ENCODE assay signal across 8 cellular contexts in the genomic region with DNA sequence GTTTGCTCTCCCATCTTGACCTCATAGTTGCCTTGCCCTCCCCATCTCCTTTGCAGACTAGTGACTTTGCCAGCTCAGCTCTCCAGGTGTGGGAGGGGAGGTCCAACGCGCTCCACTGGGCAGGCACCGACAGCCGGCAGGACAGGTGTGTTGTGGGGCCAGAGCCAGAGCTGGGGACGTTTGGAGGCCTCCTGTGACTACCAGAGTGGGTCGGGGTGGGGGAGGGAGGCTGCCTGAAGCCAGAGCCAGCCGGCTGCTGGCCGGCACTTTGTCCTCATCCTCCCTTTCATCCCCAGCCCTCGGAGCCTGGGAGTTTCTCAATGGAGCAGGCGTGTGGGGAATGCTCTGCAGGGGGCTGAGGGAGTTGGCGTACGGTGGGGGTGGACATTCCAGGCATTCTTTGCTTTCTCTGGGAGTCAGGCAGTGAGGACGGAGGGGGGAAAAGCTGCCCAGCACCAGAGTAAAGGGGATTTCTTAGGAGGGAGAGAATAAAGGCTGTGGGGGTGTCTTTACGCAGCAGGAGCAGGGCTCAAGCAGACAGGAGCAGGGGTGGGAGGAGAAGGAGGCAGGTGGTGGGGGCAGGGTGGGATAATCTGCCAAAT. TPM values are rescaled to one million over a fixed set of nuclear protein-coding genes. Genes with fewer than 3 reads are reported as not detected.
DNase-seq lines count a peak whose midpoint lies in the region; ATAC-seq and TF ChIP-seq lines count a peak whose summit lies in the region.

No MANE protein-coding gene starts in this region.

- CTCF ChIA-PET in activated B cell treated with CpG ODN at 0.5 μM for 24 hours (lab: Charles Lee) = interaction anchor here (0.7 to 4.4 kb wide), 4 partner anchors 17 to 53 kb away, joined by 3 to 19 read pairs (median 11); no protein-coding TSS in a partner anchor

- H3K36me3 Mint-ChIP-seq in activated B cell treated with CpG ODN at 0.5 μM for 24 hours (ENCODE audit: low read depth) = peaks cover 44% of the 10 kb centered on the region

- H3K4me1 Mint-ChIP-seq in activated B cell treated with CpG ODN at 0.5 μM for 24 hours = peaks cover 68% of the 10 kb centered on the region

- peak overlapping the region; percentile 78 for H3K27ac Mint-ChIP-seq in activated B cell treated with CpG ODN at 0.5 μM for 24 hours

- ATAC-seq in activated B cell treated with CpG ODN at 0.5 μM for 24 hours (ENCODE audit: low read depth) = peak; percentile 59
- no peak for ATAC-seq in HG03378 (IDR thresholded peaks at IDR 0.05; ENCODE audit: unreplicated experiment)
- ATAC-seq in HG02610 (IDR thresholded peaks at IDR 0.05; ENCODE audit: unreplicated experiment) = no peak

- peaks cover 48 to 69% of the 10 kb centered on the region in 2 donors for H3K4me1 ChIP-seq in thyroid gland

- peaks cover 30 to 31% of the 10 kb centered on the region in 2 donors for H3K36me3 ChIP-seq in thyroid gland

- no peak for TF ChIP-seq CTCF in activated B cell treated with CpG ODN at 0.5 μM for 24 hours (IDR thresholded peaks at IDR 0.05)
- no peak for TF ChIP-seq CTCF in thyroid gland (IDR thresholded peaks at IDR 0.05)

- no peaks in the 10 kb centered on the region for H3K9me3 ChIP-seq in thyroid gland

- peak in 1 of 2 donors; percentile 47 for TF ChIP-seq POLR2A in thyroid gland (IDR thresholded peaks at IDR 0.05)

- no peak overlapping the region for H3K4me3 ChIP-seq in thyroid gland (replicated peaks in 1 of 3)

- peak overlapping the region; percentile 95 to 97 (median 95) for H3K27ac ChIP-seq in thyroid gland

- peak; percentile 94 for DNase-seq in AG08395 (ENCODE audit: low spot score)
- DNase-seq in HuH-7 (ENCODE audit: low spot score) = peak; percentile 87
- DNase-seq in activated B cell treated with CpG ODN at 0.5 μM for 24 hours = no peak
- DNase-seq in iPS-NIHi7 (ENCODE audit: extremely low spot score) = peak; percentile 86
- peak; percentile 99 to 100 for DNase-seq in thyroid gland
- no peak for DNase-seq in activated CD4-positive, alpha-beta T cell treated with anti-CD3 and anti-CD28 coated beads, Interleukin-2, amount 50 U/mL, for 48 hours

- H3K27me3 ChIP-seq in thyroid gland = no peaks in the 10 kb centered on the region

- 24 to 27% methylated on average over 9 to 12 of the region's 14 CpGs for WGBS in thyroid gland, 2 donors

- POLR2A ChIA-PET in activated B cell treated with CpG ODN at 0.5 μM for 24 hours (lab: Charles Lee) = interaction anchor here (0.6 to 35.7 kb wide), 5 partner anchors 14 to 446 kb away, joined by 3 to 1622 read pairs (median 11); partner anchors contain the start of gene NUAK2

- H3K27me3 Mint-ChIP-seq in activated B cell treated with CpG ODN at 0.5 μM for 24 hours = no peaks in the 10 kb centered on the region

- H3K4me3 Mint-ChIP-seq in activated B cell treated with CpG ODN at 0.5 μM for 24 hours = peak overlapping the region; percentile 46

- intact Hi-C loops in activated B cell treated with CpG ODN at 0.5 μM for 24 hours (cut with micrococcal nuclease) (loop anchor here (1.0 kb wide), 1 partner anchor 10 kb away; no protein-coding TSS in a partner anchor), thyroid gland (cut with DNase I) (no loop called here)

- H3K9me3 Mint-ChIP-seq in activated B cell treated with CpG ODN at 0.5 μM for 24 hours = no peaks in the 10 kb centered on the region

RNA-seq across cellular contexts. Expression of gene NUAK2, which starts 20.2 kb away (rescaled TPM):
- 26.1 and 26.2 TPM in 2 replicates for total RNA-seq in activated B cell treated with CpG ODN at 0.5 μM for 24 hours
- 10 to 100 TPM; 16.8 to 41.0 (median 26.8) TPM for total RNA-seq in thyroid gland

RNA-seq across cellular contexts. Expression of gene KLHDC8A, which starts 55.4 kb away (rescaled TPM):
- 0.07 TPM in 1 of 2 replicates, not detected in the other for total RNA-seq in activated B cell treated with CpG ODN at 0.5 μM for 24 hours
- total RNA-seq in thyroid gland = 1 to 10 TPM; 1.1 to 2.0 (median 1.5) TPM

Comparison
In these comparisons a context has a peak if more than half of its experiments do, and no peak if none do; other contexts are left out.
1. DNase-seq: peak in AG08395 (single experiment), HuH-7 (single experiment), iPS-NIHi7 (single experiment) and thyroid gland (2 of 2); none in activated B cell treated with CpG ODN at 0.5 μM for 24 hours (single experiment) and activated CD4-positive, alpha-beta T cell treated with anti-CD3 and anti-CD28 coated beads, Interleukin-2, amount 50 U/mL, for 48 hours (0 of 2).